Comparison of ENCODE assay signal across 38 cellular contexts in the genomic region with DNA sequence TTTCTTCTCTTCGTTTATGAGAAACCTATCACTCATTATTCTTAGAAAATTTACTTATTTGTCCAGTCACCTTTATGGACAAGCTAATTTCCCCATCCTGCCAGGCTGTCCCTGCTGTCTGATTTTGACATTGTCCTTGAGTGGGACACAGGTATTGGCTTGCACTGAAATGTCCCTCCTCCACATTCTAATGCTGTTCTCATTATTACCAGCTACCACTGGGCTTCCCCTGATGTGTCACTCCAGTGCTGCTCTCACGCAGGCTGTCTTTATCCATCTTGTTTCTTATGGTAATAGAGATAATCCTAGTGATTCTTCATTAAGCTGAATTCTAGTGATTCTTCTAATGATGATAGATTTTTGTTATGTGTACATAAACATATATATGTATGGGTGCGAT.
"Had no signal": no experiment of that assay in that cellular context is flagged by ENCODE, and none has a peak within 500 bp of the region (broad histone marks: within the 10 kb centered on the region; RNA-seq: fewer than 3 reads in every experiment).

No MANE protein-coding gene starts in this region.

- H3K27ac Mint-ChIP-seq: activated B cell treated with CpG ODN at 0.5 μM for 24 hours; activated CD4-positive, alpha-beta memory T cell treated with anti-CD3 and anti-CD28 coated beads for 36 hours; activated naive CD4-positive, alpha-beta T cell treated with anti-CD3 and anti-CD28 coated beads, Interleukin-2, amount 10 ng/mL, durations not matched to agents 7 days and 5 days; activated naive CD8-positive, alpha-beta T cell; activated naive CD8-positive, alpha-beta T cell treated with anti-CD3 and anti-CD28 coated beads, Interleukin-2, amount 50 U/mL, for 24 hours; activated T-cell treated with anti-CD3 and anti-CD28 coated beads, Interleukin-2, amount 50 U/mL, for 72 hours; activated T-helper 17 cell treated with anti-CD3 and anti-CD28 coated beads, Interleukin-2, amount 50 U/mL, for 72 hours; brain; T-cell had no signal

- H3K27ac ChIP-seq: Peyer's patch, VCaP had no signal

- DNase-seq: activated B cell treated with CpG ODN at 0.5 μM for 24 hours; activated CD4-positive, alpha-beta memory T cell treated with anti-CD3 and anti-CD28 coated beads for 36 hours; activated CD4-positive, alpha-beta T cell treated with anti-CD3 and anti-CD28 coated beads for 4 hours; activated CD4-positive, alpha-beta T cell treated with anti-CD3 and anti-CD28 coated beads, Interleukin-2, amount 50 U/mL, for 1 hour; activated CD4-positive, CD25-positive, alpha-beta regulatory T cell treated with anti-CD3 and anti-CD28 coated beads, Interleukin-2, amount 50 U/mL, for 72 hours; activated gamma-delta T cell; activated naive CD4-positive, alpha-beta T cell treated with anti-CD3 and anti-CD28 coated beads, Interleukin-2, amount 10 ng/mL, durations not matched to agents 7 days and 5 days; activated naive CD8-positive, alpha-beta T cell treated with anti-CD3 and anti-CD28 coated beads, Interleukin-2, amount 50 U/mL, for 24 hours; activated T-cell treated with anti-CD3 and anti-CD28 coated beads, Interleukin-2, amount 50 U/mL, for 1 hour; activated T-cell treated with anti-CD3 and anti-CD28 coated beads, Interleukin-2, amount 50 U/mL, for 72 hours; anterior cingulate cortex; caudate nucleus; cerebellar nuclear complex; MM.1S; MV-4-11; NCI-H1092; NCI-H146; NCI-H187; NCI-H2029 treated with DMSO at 0.1 percent for 48 hours; NCI-H2107; NCI-H2171; NCI-H510A; NCI-H526; NCI-H748 treated with DMSO at 0.1 percent for 48 hours; NK-92 treated with Interleukin-12 subunit alpha and Interleukin-12 subunit beta, amount 100 ng/mL, for 24 hours; PC-3; Peyer's patch; RPMI8226; SIG-M5; T-cell; T-helper 2 cell; T-helper 9 cell had no signal

- ATAC-seq: activated naive CD8-positive, alpha-beta T cell treated with anti-CD3 and anti-CD28 coated beads, Interleukin-2, amount 50 U/mL, for 24 hours; activated T-cell treated with anti-CD3 and anti-CD28 coated beads, Interleukin-2, amount 50 U/mL, for 72 hours; activated T-helper 17 cell treated with anti-CD3 and anti-CD28 coated beads, Interleukin-2, amount 50 U/mL, for 72 hours; PC-3; SK-N-SH treated with all-trans-retinoic acid at 6 μM for 48 hours; T-cell had no signal

- H3K9me3 ChIP-seq: Peyer's patch had no signal

- H3K36me3 Mint-ChIP-seq: activated CD4-positive, alpha-beta memory T cell treated with anti-CD3 and anti-CD28 coated beads for 36 hours; activated naive CD4-positive, alpha-beta T cell treated with anti-CD3 and anti-CD28 coated beads, Interleukin-2, amount 10 ng/mL, durations not matched to agents 7 days and 5 days; activated naive CD8-positive, alpha-beta T cell; brain; T-cell had no signal

- H3K36me3 ChIP-seq: Peyer's patch had no signal

- H3K9me3 Mint-ChIP-seq: activated B cell treated with CpG ODN at 0.5 μM for 24 hours; activated CD4-positive, alpha-beta memory T cell treated with anti-CD3 and anti-CD28 coated beads for 36 hours; activated naive CD4-positive, alpha-beta T cell treated with anti-CD3 and anti-CD28 coated beads, Interleukin-2, amount 10 ng/mL, durations not matched to agents 7 days and 5 days; activated naive CD8-positive, alpha-beta T cell treated with anti-CD3 and anti-CD28 coated beads, Interleukin-2, amount 50 U/mL, for 24 hours; activated T-helper 17 cell treated with anti-CD3 and anti-CD28 coated beads, Interleukin-2, amount 50 U/mL, for 72 hours; brain; T-cell had no signal

- FAIRE-seq: bronchial epithelial cell had no signal

- H3K4me3 Mint-ChIP-seq: activated B cell treated with CpG ODN at 0.5 μM for 24 hours; activated CD4-positive, alpha-beta memory T cell treated with anti-CD3 and anti-CD28 coated beads for 36 hours; activated naive CD4-positive, alpha-beta T cell treated with anti-CD3 and anti-CD28 coated beads, Interleukin-2, amount 10 ng/mL, durations not matched to agents 7 days and 5 days; activated naive CD8-positive, alpha-beta T cell; activated naive CD8-positive, alpha-beta T cell treated with anti-CD3 and anti-CD28 coated beads, Interleukin-2, amount 50 U/mL, for 24 hours; activated T-cell treated with anti-CD3 and anti-CD28 coated beads, Interleukin-2, amount 50 U/mL, for 72 hours; activated T-helper 17 cell treated with anti-CD3 and anti-CD28 coated beads, Interleukin-2, amount 50 U/mL, for 72 hours; brain; T-cell had no signal

- H3K27me3 Mint-ChIP-seq: activated CD4-positive, alpha-beta memory T cell treated with anti-CD3 and anti-CD28 coated beads for 36 hours; activated naive CD4-positive, alpha-beta T cell treated with anti-CD3 and anti-CD28 coated beads, Interleukin-2, amount 10 ng/mL, durations not matched to agents 7 days and 5 days; activated naive CD8-positive, alpha-beta T cell; activated naive CD8-positive, alpha-beta T cell treated with anti-CD3 and anti-CD28 coated beads, Interleukin-2, amount 50 U/mL, for 24 hours; activated T-helper 17 cell treated with anti-CD3 and anti-CD28 coated beads, Interleukin-2, amount 50 U/mL, for 72 hours; brain; T-cell had no signal

- H3K27me3 ChIP-seq: Peyer's patch had no signal

- H3K4me1 ChIP-seq: Peyer's patch had no signal

- H3K4me1 Mint-ChIP-seq: activated B cell treated with CpG ODN at 0.5 μM for 24 hours; activated naive CD4-positive, alpha-beta T cell treated with anti-CD3 and anti-CD28 coated beads, Interleukin-2, amount 10 ng/mL, durations not matched to agents 7 days and 5 days; activated naive CD8-positive, alpha-beta T cell treated with anti-CD3 and anti-CD28 coated beads, Interleukin-2, amount 50 U/mL, for 24 hours; activated T-helper 17 cell treated with anti-CD3 and anti-CD28 coated beads, Interleukin-2, amount 50 U/mL, for 72 hours; brain had no signal

- H3K4me3 ChIP-seq: Peyer's patch had no signal
